In genomic region chr12:28974890-28975289, GRCh38 we compare ENCODE assay signal across 25 cellular contexts.
"Had no signal": no experiment of that assay in that cellular context is flagged by ENCODE, and none has a peak within 500 bp of the region (broad histone marks: within the 10 kb centered on the region; RNA-seq: fewer than 3 reads in every experiment).

No MANE protein-coding gene starts in this region.

- H3K27me3 ChIP-seq: ovary, right atrium auricular region, stomach, testis, thyroid gland, transverse colon, upper lobe of left lung had no signal

- DNase-seq: islet precursor cell; left ventricle myocardium inferior; mesendoderm; naive B cell; natural killer cell; nephron progenitor cell; ovary; stimulated activated CD4-positive, alpha-beta T cell treated with anti-CD3 and anti-CD28 coated beads, Interleukin-12 subunit alpha, Interleukin-12 subunit beta, amount 100 ng/mL, for 4 hours; stimulated activated CD4-positive, alpha-beta T cell treated with anti-CD3 and anti-CD28 coated beads, Interleukin-15, amount 100 ng/mL, for 24 hours; stimulated activated CD4-positive, alpha-beta T cell treated with anti-CD3 and anti-CD28 coated beads, Interleukin-2, amount 100 ng/mL, for 24 hours; stimulated activated CD4-positive, alpha-beta T cell treated with anti-CD3 and anti-CD28 coated beads, Interleukin-4, amount 100 ng/mL, for 1 hour; stimulated activated naive B cell treated with anti-CD40 and anti-IgM and Interleukin-4, amounts not matched to agents 10 μg/mL and 1 μg/mL and 100 μg/mL, for 72 hours; stimulated activated naive CD8-positive, alpha-beta T cell treated with anti-CD3 and anti-CD28 coated beads, Interleukin-15, Interleukin-2, amounts not matched to agents 100 U/mL and 50 U/mL, for 24 hours; stomach; testis; thyroid gland; transverse colon; upper lobe of left lung had no signal

- H3K4me1 ChIP-seq: left ventricle myocardium inferior, right atrium auricular region, stomach, testis, thyroid gland, transverse colon, upper lobe of left lung had no signal

- H3K4me1 Mint-ChIP-seq: naive B cell; natural killer cell; stimulated activated naive B cell treated with anti-CD40 and anti-IgM and Interleukin-4, amounts not matched to agents 10 μg/mL and 1 μg/mL and 100 μg/mL, for 72 hours had no signal

- FAIRE-seq: urothelium cell line had no signal

- ATAC-seq: natural killer cell; sciatic nerve; stimulated activated naive B cell treated with anti-CD40 and anti-IgM and Interleukin-4, amounts not matched to agents 10 μg/mL and 1 μg/mL and 100 μg/mL, for 72 hours; stimulated activated naive CD8-positive, alpha-beta T cell treated with anti-CD3 and anti-CD28 coated beads, Interleukin-15, Interleukin-2, amounts not matched to agents 100 U/mL and 50 U/mL, for 24 hours had no signal

- H3K4me3 ChIP-seq: left ventricle myocardium inferior, lung, ovary, right atrium auricular region, skin epidermis, stomach, testis, thyroid gland, transverse colon, upper lobe of left lung had no signal

- H3K4me3 Mint-ChIP-seq: mesothelial cell of epicardium; naive B cell; natural killer cell; nephron progenitor cell; stimulated activated naive B cell treated with anti-CD40 and anti-IgM and Interleukin-4, amounts not matched to agents 10 μg/mL and 1 μg/mL and 100 μg/mL, for 72 hours had no signal

- H3K9me3 ChIP-seq: ovary, right atrium auricular region, stomach, testis, thyroid gland, transverse colon, upper lobe of left lung had no signal

- H3K9me3 Mint-ChIP-seq: nephron progenitor cell had no signal

- H3K27ac ChIP-seq: left ventricle myocardium inferior, ovary, right atrium auricular region, skin epidermis, stomach, testis, thyroid gland, transverse colon, upper lobe of left lung had no signal

- H3K27me3 Mint-ChIP-seq: progenitor cell of endocrine pancreas had no signal

- H3K36me3 Mint-ChIP-seq: mesothelial cell of epicardium; naive B cell; natural killer cell; stimulated activated naive B cell treated with anti-CD40 and anti-IgM and Interleukin-4, amounts not matched to agents 10 μg/mL and 1 μg/mL and 100 μg/mL, for 72 hours had no signal

- H3K27ac Mint-ChIP-seq: naive B cell; natural killer cell; progenitor cell of endocrine pancreas; stimulated activated naive B cell treated with anti-CD40 and anti-IgM and Interleukin-4, amounts not matched to agents 10 μg/mL and 1 μg/mL and 100 μg/mL, for 72 hours had no signal

- H3K36me3 ChIP-seq: left ventricle myocardium inferior, ovary, right atrium auricular region, stomach, thyroid gland, transverse colon, upper lobe of left lung had no signal
